In genomic region chr12:110230655-110231054, GRCh38 we compare ENCODE assay signal across 20 cellular contexts.
"Had no signal": no experiment of that assay in that cellular context is flagged by ENCODE, and none has a peak within 500 bp of the region (broad histone marks: within the 10 kb centered on the region; RNA-seq: fewer than 3 reads in every experiment).

No MANE protein-coding gene starts in this region.

- ATAC-seq: activated CD4-positive, CD25-positive, alpha-beta regulatory T cell treated with anti-CD3 and anti-CD28 coated beads, Interleukin-2, amount 50 U/mL, for 24 hours; left ventricle myocardium superior; stimulated activated naive B cell treated with anti-CD40 and anti-IgM and Interleukin-4, amounts not matched to agents 10 μg/mL and 1 μg/mL and 100 μg/mL, for 72 hours had no signal

- H3K4me3 ChIP-seq: esophagus squamous epithelium, stomach, tibial nerve had no signal

- H3K27ac ChIP-seq: epithelial cell of prostate, esophagus squamous epithelium, stomach, tibial nerve, WERI-Rb-1 had no signal

- H3K27me3 ChIP-seq: esophagus squamous epithelium, stomach, tibial nerve had no signal

- H3K36me3 ChIP-seq: esophagus squamous epithelium, stomach, tibial nerve, WERI-Rb-1 had no signal

- DNase-seq: activated CD4-positive, alpha-beta T cell treated with anti-CD3 and anti-CD28 coated beads for 48 hours; activated CD4-positive, alpha-beta T cell treated with anti-CD3 and anti-CD28 coated beads, Interleukin-2, amount 50 U/mL, for 48 hours; activated CD8-positive, alpha-beta memory T cell treated with anti-CD3 and anti-CD28 coated beads for 24 hours; activated effector memory CD4-positive, alpha-beta T cell treated with Interleukin-2 at 50 U/mL for 16 hours; activated naive CD4-positive, alpha-beta T cell treated with Interleukin-2 at 50 U/mL for 16 hours; anterior cingulate cortex; dermis blood vessel endothelial cell; effector CD8-positive, alpha-beta T cell; esophagus squamous epithelium; left ventricle myocardium superior; mammary epithelial cell; stimulated activated CD4-positive, alpha-beta T cell treated with anti-CD3 and anti-CD28 coated beads, Interleukin-15, amount 100 ng/mL, for 24 hours; stimulated activated CD4-positive, alpha-beta T cell treated with anti-CD3 and anti-CD28 coated beads, Interleukin-2, amount 100 ng/mL, for 24 hours; stimulated activated naive B cell treated with anti-CD40 and anti-IgM and Interleukin-4, amounts not matched to agents 10 μg/mL and 1 μg/mL and 100 μg/mL, for 72 hours; stomach; T-helper 9 cell; WERI-Rb-1 had no signal

- H3K9me3 ChIP-seq: esophagus squamous epithelium, stomach, tibial nerve had no signal
